8 cellular contexts compared by ENCODE assay signal in the genomic region with DNA sequence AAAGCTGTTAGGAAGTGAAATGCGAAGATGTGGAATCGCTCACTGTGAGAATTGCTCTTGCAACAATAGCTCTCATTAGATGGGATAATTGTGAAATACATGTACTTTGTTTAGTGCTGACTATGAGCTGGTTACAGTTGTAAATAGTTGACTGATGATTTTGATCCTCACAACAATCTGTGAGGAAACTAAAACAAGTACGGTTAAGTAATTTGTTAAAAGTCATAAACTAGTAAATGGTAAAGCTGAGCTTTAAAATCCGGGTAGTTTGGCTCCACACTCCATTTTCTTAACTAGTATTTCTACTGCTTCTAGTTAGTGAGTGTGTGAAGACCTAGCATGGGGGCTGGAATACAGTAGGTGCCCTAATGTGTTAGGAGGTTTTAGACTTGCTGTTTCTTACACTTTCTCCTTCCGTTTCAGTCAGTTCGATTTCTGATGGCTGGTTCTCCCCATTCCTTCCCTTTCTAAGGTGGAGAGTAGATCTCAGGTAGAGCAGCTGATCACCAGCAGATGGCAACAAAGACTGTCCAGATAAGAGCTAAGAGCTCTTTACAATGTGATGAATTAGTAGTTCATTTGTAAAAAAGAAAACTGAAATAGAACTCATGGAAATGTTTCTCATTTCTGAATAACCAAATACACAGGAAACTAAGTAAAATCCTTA. TPM values are rescaled to one million over a fixed set of nuclear protein-coding genes. Genes with fewer than 3 reads are reported as not detected.
DNase-seq lines count a peak whose midpoint lies in the region; ATAC-seq and FAIRE-seq lines count a peak whose summit lies in the region.

No MANE protein-coding gene starts in this region.

- no peaks in the 10 kb centered on the region for H3K9me3 Mint-ChIP-seq in activated naive CD8-positive, alpha-beta T cell treated with anti-CD3 and anti-CD28 coated beads, Interleukin-2, amount 50 U/mL, for 24 hours

- H3K27ac Mint-ChIP-seq in activated naive CD8-positive, alpha-beta T cell treated with anti-CD3 and anti-CD28 coated beads, Interleukin-2, amount 50 U/mL, for 24 hours: peak overlapping the region; percentile 57

- H3K27me3 Mint-ChIP-seq in activated naive CD8-positive, alpha-beta T cell treated with anti-CD3 and anti-CD28 coated beads, Interleukin-2, amount 50 U/mL, for 24 hours: no peaks in the 10 kb centered on the region

- DNase-seq in stimulated activated CD4-positive, alpha-beta T cell treated with anti-CD3 and anti-CD28 coated beads, Interleukin-15, amount 100 ng/mL, for 24 hours: peak; percentile 47
- DNase-seq in stimulated activated CD4-positive, alpha-beta T cell treated with anti-CD3 and anti-CD28 coated beads, Interleukin-12 subunit alpha, Interleukin-12 subunit beta, amount 100 ng/mL, for 4 hours: no peak
- DNase-seq in NCI-H774 (lab: John Stamatoyannopoulos, UW) (peak; percentile 61), superior temporal gyrus (ENCODE audit: extremely low spot score) (peak; percentile 78), posterior vena cava (ENCODE audit: low spot score) (no peak)
- DNase-seq in activated naive CD8-positive, alpha-beta T cell treated with anti-CD3 and anti-CD28 coated beads, Interleukin-2, amount 50 U/mL, for 24 hours: no peak

- peaks cover 40% of the 10 kb centered on the region for H3K4me1 Mint-ChIP-seq in activated naive CD8-positive, alpha-beta T cell treated with anti-CD3 and anti-CD28 coated beads, Interleukin-2, amount 50 U/mL, for 24 hours

- H3K36me3 Mint-ChIP-seq in activated naive CD8-positive, alpha-beta T cell treated with anti-CD3 and anti-CD28 coated beads, Interleukin-2, amount 50 U/mL, for 24 hours (ENCODE audit: low read depth): no peaks in the 10 kb centered on the region

- peak; percentile 86 for FAIRE-seq in islet of Langerhans (lab: Jason Lieb, UNC)

- H3K4me3 Mint-ChIP-seq in activated naive CD8-positive, alpha-beta T cell treated with anti-CD3 and anti-CD28 coated beads, Interleukin-2, amount 50 U/mL, for 24 hours: no peak overlapping the region

- intact Hi-C loops in posterior vena cava (cut with DNase I): no loop called here

- ATAC-seq in HG03432 (IDR thresholded peaks at IDR 0.05; ENCODE audit: unreplicated experiment): peak; percentile 20
- peak; percentile 29 for ATAC-seq in activated naive CD8-positive, alpha-beta T cell treated with anti-CD3 and anti-CD28 coated beads, Interleukin-2, amount 50 U/mL, for 24 hours

RNA-seq across cellular contexts. Expression of a gene that starts 16.3 kb away (rescaled TPM):
- total RNA-seq in posterior vena cava: 10 to 100 TPM in 1 of 2 donors, 1 to 10 TPM in 1; 9.2 to 14.8 TPM

Comparison
In these comparisons a context has a peak if more than half of its experiments do, and no peak if none do; other contexts are left out.
1. DNase-seq: peak in stimulated activated CD4-positive, alpha-beta T cell treated with anti-CD3 and anti-CD28 coated beads, Interleukin-15, amount 100 ng/mL, for 24 hours (single experiment), NCI-H774 (single experiment) and superior temporal gyrus (single experiment); none in stimulated activated CD4-positive, alpha-beta T cell treated with anti-CD3 and anti-CD28 coated beads, Interleukin-12 subunit alpha, Interleukin-12 subunit beta, amount 100 ng/mL, for 4 hours (single experiment), activated naive CD8-positive, alpha-beta T cell treated with anti-CD3 and anti-CD28 coated beads, Interleukin-2, amount 50 U/mL, for 24 hours (single experiment) and posterior vena cava (single experiment).